ENCODE assay signal across 28 cellular contexts in genomic region chr5:90342576-90342975, GRCh38.
"Had no signal": no experiment of that assay in that cellular context is flagged by ENCODE, and none has a peak within 500 bp of the region (broad histone marks: within the 10 kb centered on the region; RNA-seq: fewer than 3 reads in every experiment).

No MANE protein-coding gene starts in this region.

- ATAC-seq: stimulated activated effector memory CD8-positive, alpha-beta T cell treated with anti-CD3 and anti-CD28 coated beads, Interleukin-12 subunit alpha, Interleukin-12 subunit beta, amount 100 ng/mL, for 72 hours; stimulated activated memory B cell treated with anti-CD40 and anti-IgM and Interleukin-4, amounts not matched to agents 10 μg/mL and 1 μg/mL and 100 μg/mL, for 72 hours; stimulated activated naive B cell treated with anti-CD40 and anti-IgM and Interleukin-4, amounts not matched to agents 10 μg/mL and 1 μg/mL and 100 μg/mL, for 72 hours; stimulated activated naive CD8-positive, alpha-beta T cell treated with anti-CD3 and anti-CD28 coated beads, Interleukin-15, amount 100 ng/mL, for 72 hours; stimulated activated naive CD8-positive, alpha-beta T cell treated with anti-CD3 and anti-CD28 coated beads, Interleukin-15, Interleukin-2, amounts not matched to agents 100 U/mL and 50 U/mL, for 24 hours; upper lobe of right lung had no signal

- H3K4me3 Mint-ChIP-seq: stimulated activated effector memory CD8-positive, alpha-beta T cell treated with anti-CD3 and anti-CD28 coated beads, Interleukin-12 subunit alpha, Interleukin-12 subunit beta, amount 100 ng/mL, for 72 hours; stimulated activated memory B cell treated with anti-CD40 and anti-IgM and Interleukin-4, amounts not matched to agents 10 μg/mL and 1 μg/mL and 100 μg/mL, for 72 hours; stimulated activated naive B cell treated with anti-CD40 and anti-IgM and Interleukin-4, amounts not matched to agents 10 μg/mL and 1 μg/mL and 100 μg/mL, for 72 hours; stimulated activated naive CD8-positive, alpha-beta T cell treated with anti-CD3 and anti-CD28 coated beads, Interleukin-15, amount 100 ng/mL, for 72 hours; stimulated activated naive CD8-positive, alpha-beta T cell treated with anti-CD3 and anti-CD28 coated beads, Interleukin-15, Interleukin-2, amounts not matched to agents 100 ng/mL and 50 ng/mL, for 24 hours; type B pancreatic cell had no signal

- H3K27ac ChIP-seq: stomach, suprapubic skin, testis, thoracic aorta, thyroid gland, tibial artery, tibial nerve, transverse colon, upper lobe of left lung, upper lobe of right lung, uterus, vagina had no signal

- H3K27ac Mint-ChIP-seq: stimulated activated effector memory CD8-positive, alpha-beta T cell treated with anti-CD3 and anti-CD28 coated beads, Interleukin-12 subunit alpha, Interleukin-12 subunit beta, amount 100 ng/mL, for 72 hours; stimulated activated memory B cell treated with anti-CD40 and anti-IgM and Interleukin-4, amounts not matched to agents 10 μg/mL and 1 μg/mL and 100 μg/mL, for 72 hours; stimulated activated naive B cell treated with anti-CD40 and anti-IgM and Interleukin-4, amounts not matched to agents 10 μg/mL and 1 μg/mL and 100 μg/mL, for 72 hours; stimulated activated naive CD8-positive, alpha-beta T cell treated with anti-CD3 and anti-CD28 coated beads, Interleukin-15, amount 100 ng/mL, for 72 hours; stimulated activated naive CD8-positive, alpha-beta T cell treated with anti-CD3 and anti-CD28 coated beads, Interleukin-15, Interleukin-2, amounts not matched to agents 100 ng/mL and 50 ng/mL, for 24 hours; type B pancreatic cell had no signal

- H3K4me3 ChIP-seq: stomach, suprapubic skin, testis, thoracic aorta, thyroid gland, tibial artery, tibial nerve, transverse colon, upper lobe of left lung, upper lobe of right lung, uterus, vagina had no signal

- DNase-seq: stimulated activated CD4-positive, alpha-beta T cell treated with anti-CD3 and anti-CD28 coated beads, Interleukin-2, amount 100 ng/mL, for 48 hours; stimulated activated CD4-positive, alpha-beta T cell treated with anti-CD3 and anti-CD28 coated beads, Interleukin-4, amount 100 ng/mL, for 1 hour; stimulated activated CD4-positive, alpha-beta T cell treated with anti-CD3 and anti-CD28 coated beads, Interleukin-4, amount 100 ng/mL, for 24 hours; stimulated activated CD4-positive, alpha-beta T cell treated with anti-CD3 and anti-CD28 coated beads, Interleukin-4, amount 100 ng/mL, for 4 hours; stimulated activated CD8-positive, alpha-beta memory T cell treated with anti-CD3 and anti-CD28 coated beads, Interleukin-4, amount 100 ng/mL, for 48 hours; stimulated activated naive B cell treated with anti-CD40 and anti-IgM and Interleukin-4, amounts not matched to agents 10 μg/mL and 1 μg/mL and 100 μg/mL, for 72 hours; stimulated activated naive CD4-positive, alpha-beta T cell; stimulated activated naive CD4-positive, alpha-beta T cell treated with Interleukin-2 at 50 U/mL for 16 hours; stimulated activated naive CD8-positive, alpha-beta T cell treated with anti-CD3 and anti-CD28 coated beads, Interleukin-15, amount 100 ng/mL, for 72 hours; stimulated activated naive CD8-positive, alpha-beta T cell treated with anti-CD3 and anti-CD28 coated beads, Interleukin-15, Interleukin-2, amounts not matched to agents 100 U/mL and 50 U/mL, for 24 hours; stomach; substantia nigra; testis; thyroid gland; tibial artery; transverse colon; trophoblast cell; upper lobe of left lung; upper lobe of right lung; uterus had no signal

- H3K4me1 ChIP-seq: stomach, suprapubic skin, testis, thyroid gland, tibial artery, tibial nerve, transverse colon, upper lobe of left lung, upper lobe of right lung, uterus, vagina had no signal

- H3K9me3 ChIP-seq: stomach, suprapubic skin, testis, thoracic aorta, thyroid gland, tibial artery, tibial nerve, transverse colon, upper lobe of left lung, upper lobe of right lung, uterus, vagina had no signal

- H3K27me3 Mint-ChIP-seq: type B pancreatic cell had no signal

- H3K36me3 Mint-ChIP-seq: stimulated activated effector memory CD8-positive, alpha-beta T cell treated with anti-CD3 and anti-CD28 coated beads, Interleukin-12 subunit alpha, Interleukin-12 subunit beta, amount 100 ng/mL, for 72 hours; stimulated activated memory B cell treated with anti-CD40 and anti-IgM and Interleukin-4, amounts not matched to agents 10 μg/mL and 1 μg/mL and 100 μg/mL, for 72 hours; stimulated activated naive B cell treated with anti-CD40 and anti-IgM and Interleukin-4, amounts not matched to agents 10 μg/mL and 1 μg/mL and 100 μg/mL, for 72 hours; type B pancreatic cell had no signal

- H3K27me3 ChIP-seq: stomach, suprapubic skin, testis, thyroid gland, tibial artery, tibial nerve, transverse colon, upper lobe of left lung, upper lobe of right lung, uterus, vagina had no signal

- H3K9me3 Mint-ChIP-seq: stimulated activated effector memory CD8-positive, alpha-beta T cell treated with anti-CD3 and anti-CD28 coated beads, Interleukin-12 subunit alpha, Interleukin-12 subunit beta, amount 100 ng/mL, for 72 hours; stimulated activated memory B cell treated with anti-CD40 and anti-IgM and Interleukin-4, amounts not matched to agents 10 μg/mL and 1 μg/mL and 100 μg/mL, for 72 hours; stimulated activated naive B cell treated with anti-CD40 and anti-IgM and Interleukin-4, amounts not matched to agents 10 μg/mL and 1 μg/mL and 100 μg/mL, for 72 hours; stimulated activated naive CD8-positive, alpha-beta T cell treated with anti-CD3 and anti-CD28 coated beads, Interleukin-15, amount 100 ng/mL, for 72 hours; stimulated activated naive CD8-positive, alpha-beta T cell treated with anti-CD3 and anti-CD28 coated beads, Interleukin-15, Interleukin-2, amounts not matched to agents 100 ng/mL and 50 ng/mL, for 24 hours; type B pancreatic cell had no signal

- H3K36me3 ChIP-seq: stomach, suprapubic skin, thoracic aorta, thyroid gland, tibial artery, tibial nerve, transverse colon, upper lobe of left lung, upper lobe of right lung, uterus, vagina had no signal
